ENCODE assay signal across 1 cellular context in the genomic region with DNA sequence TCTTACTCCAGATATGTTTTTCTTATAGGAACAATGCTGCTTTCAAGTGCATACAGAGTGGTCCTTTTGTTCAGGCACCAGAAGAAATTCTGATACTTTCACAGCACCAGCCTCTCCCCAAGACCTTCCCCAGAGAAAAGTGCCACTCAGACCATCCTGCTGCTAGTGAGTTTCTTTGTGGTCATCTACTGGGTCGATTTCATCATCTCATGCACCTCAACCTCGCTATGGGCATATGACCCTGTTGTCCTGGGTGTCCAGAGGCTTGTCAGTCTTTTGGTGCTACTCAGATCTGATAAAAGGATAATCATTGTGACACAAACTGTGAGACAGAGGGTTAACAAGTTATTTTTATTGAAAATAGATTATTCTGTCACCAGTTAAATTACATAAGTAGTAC.
TF ChIP-seq lines count a peak whose summit lies in the region.

No MANE protein-coding gene starts in this region.

TF ChIP-seq in K562, 482 proteins besides CTCF, POLR2A, EP300 and RAD21:
- TF ChIP-seq POLR2H (tag; IDR thresholded peaks at IDR 0.05; ENCODE audit: low read depth) (no peak), CEBPG (CRISPR knock-in tag; IDR thresholded peaks at IDR 0.05) (peak; percentile 67; the same call in 1 of the 2 replicates), CEBPG (tag; conservative IDR thresholded peaks at IDR 0.05 in 1 of 2, IDR thresholded peaks at IDR 0.05 in 1 of 2) (peak; percentile 27 to 71; a peak in 2 of 4 replicates), NR2C2 (CRISPR knock-in tag; IDR thresholded peaks at IDR 0.05) (no peak), NR2C2 (tag; IDR thresholded peaks at IDR 0.05) (peak; percentile 23; the same call in 1 of the 2 replicates), NR2C1 (IDR thresholded peaks at IDR 0.05) (no peak), NR2C1 (tag; IDR thresholded peaks at IDR 0.05) (peak; percentile 41; the same call in 1 of the 2 replicates), CEBPB (tag; IDR thresholded peaks at IDR 0.05) (peak; percentile 61; the same call in 1 of the 2 replicates), JUND (IDR thresholded peaks at IDR 0.05; ENCODE audit: borderline replicate concordance, low read depth, low read length) (0 out of 2 replicates have a peak, but pooled peaks have one; percentile 25), JUND (tag; IDR thresholded peaks at IDR 0.05; ENCODE audit: borderline replicate concordance, low read depth, low read length) (no peak), NBN (IDR thresholded peaks at IDR 0.05; ENCODE audit: low read depth) (no peak), POLR3G (IDR thresholded peaks at IDR 0.05; ENCODE audit: extremely low read depth, insufficient read length, insufficient replicate concordance) (no peak), MYC (IDR thresholded peaks at IDR 0.05; ENCODE audit: low read depth, low read length) (0 out of 2 replicates have a peak, but pooled peaks have one; percentile 25), MYC (CRISPR knock-in tag; IDR thresholded peaks at IDR 0.05; ENCODE audit: borderline replicate concordance, low read depth) (no peak), L3MBTL2 (IDR thresholded peaks at IDR 0.05) (peak; percentile 64; the same call in 1 of the 2 replicates)
- TF ChIP-seq, protein P1, sequence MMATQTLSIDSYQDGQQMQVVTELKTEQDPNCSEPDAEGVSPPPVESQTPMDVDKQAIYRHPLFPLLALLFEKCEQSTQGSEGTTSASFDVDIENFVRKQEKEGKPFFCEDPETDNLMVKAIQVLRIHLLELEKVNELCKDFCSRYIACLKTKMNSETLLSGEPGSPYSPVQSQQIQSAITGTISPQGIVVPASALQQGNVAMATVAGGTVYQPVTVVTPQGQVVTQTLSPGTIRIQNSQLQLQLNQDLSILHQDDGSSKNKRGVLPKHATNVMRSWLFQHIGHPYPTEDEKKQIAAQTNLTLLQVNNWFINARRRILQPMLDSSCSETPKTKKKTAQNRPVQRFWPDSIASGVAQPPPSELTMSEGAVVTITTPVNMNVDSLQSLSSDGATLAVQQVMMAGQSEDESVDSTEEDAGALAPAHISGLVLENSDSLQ (IDR thresholded peaks at IDR 0.05) = peak; percentile 57
- TF ChIP-seq, protein P2, sequence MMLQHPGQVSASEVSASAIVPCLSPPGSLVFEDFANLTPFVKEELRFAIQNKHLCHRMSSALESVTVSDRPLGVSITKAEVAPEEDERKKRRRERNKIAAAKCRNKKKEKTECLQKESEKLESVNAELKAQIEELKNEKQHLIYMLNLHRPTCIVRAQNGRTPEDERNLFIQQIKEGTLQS (IDR thresholded peaks at IDR 0.05) = peak; percentile 88
- TF ChIP-seq, protein P2 (CRISPR knock-in tag; conservative IDR thresholded peaks at IDR 0.05) = no peak
- TF ChIP-seq, protein P3, sequence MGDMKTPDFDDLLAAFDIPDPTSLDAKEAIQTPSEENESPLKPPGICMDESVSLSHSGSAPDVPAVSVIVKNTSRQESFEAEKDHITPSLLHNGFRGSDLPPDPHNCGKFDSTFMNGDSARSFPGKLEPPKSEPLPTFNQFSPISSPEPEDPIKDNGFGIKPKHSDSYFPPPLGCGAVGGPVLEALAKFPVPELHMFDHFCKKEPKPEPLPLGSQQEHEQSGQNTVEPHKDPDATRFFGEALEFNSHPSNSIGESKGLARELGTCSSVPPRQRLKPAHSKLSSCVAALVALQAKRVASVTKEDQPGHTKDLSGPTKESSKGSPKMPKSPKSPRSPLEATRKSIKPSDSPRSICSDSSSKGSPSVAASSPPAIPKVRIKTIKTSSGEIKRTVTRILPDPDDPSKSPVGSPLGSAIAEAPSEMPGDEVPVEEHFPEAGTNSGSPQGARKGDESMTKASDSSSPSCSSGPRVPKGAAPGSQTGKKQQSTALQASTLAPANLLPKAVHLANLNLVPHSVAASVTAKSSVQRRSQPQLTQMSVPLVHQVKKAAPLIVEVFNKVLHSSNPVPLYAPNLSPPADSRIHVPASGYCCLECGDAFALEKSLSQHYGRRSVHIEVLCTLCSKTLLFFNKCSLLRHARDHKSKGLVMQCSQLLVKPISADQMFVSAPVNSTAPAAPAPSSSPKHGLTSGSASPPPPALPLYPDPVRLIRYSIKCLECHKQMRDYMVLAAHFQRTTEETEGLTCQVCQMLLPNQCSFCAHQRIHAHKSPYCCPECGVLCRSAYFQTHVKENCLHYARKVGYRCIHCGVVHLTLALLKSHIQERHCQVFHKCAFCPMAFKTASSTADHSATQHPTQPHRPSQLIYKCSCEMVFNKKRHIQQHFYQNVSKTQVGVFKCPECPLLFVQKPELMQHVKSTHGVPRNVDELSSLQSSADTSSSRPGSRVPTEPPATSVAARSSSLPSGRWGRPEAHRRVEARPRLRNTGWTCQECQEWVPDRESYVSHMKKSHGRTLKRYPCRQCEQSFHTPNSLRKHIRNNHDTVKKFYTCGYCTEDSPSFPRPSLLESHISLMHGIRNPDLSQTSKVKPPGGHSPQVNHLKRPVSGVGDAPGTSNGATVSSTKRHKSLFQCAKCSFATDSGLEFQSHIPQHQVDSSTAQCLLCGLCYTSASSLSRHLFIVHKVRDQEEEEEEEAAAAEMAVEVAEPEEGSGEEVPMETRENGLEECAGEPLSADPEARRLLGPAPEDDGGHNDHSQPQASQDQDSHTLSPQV (IDR thresholded peaks at IDR 0.05) = 0 out of 2 replicates have a peak, but pooled peaks have one; percentile 18
- TF ChIP-seq, protein P4, sequence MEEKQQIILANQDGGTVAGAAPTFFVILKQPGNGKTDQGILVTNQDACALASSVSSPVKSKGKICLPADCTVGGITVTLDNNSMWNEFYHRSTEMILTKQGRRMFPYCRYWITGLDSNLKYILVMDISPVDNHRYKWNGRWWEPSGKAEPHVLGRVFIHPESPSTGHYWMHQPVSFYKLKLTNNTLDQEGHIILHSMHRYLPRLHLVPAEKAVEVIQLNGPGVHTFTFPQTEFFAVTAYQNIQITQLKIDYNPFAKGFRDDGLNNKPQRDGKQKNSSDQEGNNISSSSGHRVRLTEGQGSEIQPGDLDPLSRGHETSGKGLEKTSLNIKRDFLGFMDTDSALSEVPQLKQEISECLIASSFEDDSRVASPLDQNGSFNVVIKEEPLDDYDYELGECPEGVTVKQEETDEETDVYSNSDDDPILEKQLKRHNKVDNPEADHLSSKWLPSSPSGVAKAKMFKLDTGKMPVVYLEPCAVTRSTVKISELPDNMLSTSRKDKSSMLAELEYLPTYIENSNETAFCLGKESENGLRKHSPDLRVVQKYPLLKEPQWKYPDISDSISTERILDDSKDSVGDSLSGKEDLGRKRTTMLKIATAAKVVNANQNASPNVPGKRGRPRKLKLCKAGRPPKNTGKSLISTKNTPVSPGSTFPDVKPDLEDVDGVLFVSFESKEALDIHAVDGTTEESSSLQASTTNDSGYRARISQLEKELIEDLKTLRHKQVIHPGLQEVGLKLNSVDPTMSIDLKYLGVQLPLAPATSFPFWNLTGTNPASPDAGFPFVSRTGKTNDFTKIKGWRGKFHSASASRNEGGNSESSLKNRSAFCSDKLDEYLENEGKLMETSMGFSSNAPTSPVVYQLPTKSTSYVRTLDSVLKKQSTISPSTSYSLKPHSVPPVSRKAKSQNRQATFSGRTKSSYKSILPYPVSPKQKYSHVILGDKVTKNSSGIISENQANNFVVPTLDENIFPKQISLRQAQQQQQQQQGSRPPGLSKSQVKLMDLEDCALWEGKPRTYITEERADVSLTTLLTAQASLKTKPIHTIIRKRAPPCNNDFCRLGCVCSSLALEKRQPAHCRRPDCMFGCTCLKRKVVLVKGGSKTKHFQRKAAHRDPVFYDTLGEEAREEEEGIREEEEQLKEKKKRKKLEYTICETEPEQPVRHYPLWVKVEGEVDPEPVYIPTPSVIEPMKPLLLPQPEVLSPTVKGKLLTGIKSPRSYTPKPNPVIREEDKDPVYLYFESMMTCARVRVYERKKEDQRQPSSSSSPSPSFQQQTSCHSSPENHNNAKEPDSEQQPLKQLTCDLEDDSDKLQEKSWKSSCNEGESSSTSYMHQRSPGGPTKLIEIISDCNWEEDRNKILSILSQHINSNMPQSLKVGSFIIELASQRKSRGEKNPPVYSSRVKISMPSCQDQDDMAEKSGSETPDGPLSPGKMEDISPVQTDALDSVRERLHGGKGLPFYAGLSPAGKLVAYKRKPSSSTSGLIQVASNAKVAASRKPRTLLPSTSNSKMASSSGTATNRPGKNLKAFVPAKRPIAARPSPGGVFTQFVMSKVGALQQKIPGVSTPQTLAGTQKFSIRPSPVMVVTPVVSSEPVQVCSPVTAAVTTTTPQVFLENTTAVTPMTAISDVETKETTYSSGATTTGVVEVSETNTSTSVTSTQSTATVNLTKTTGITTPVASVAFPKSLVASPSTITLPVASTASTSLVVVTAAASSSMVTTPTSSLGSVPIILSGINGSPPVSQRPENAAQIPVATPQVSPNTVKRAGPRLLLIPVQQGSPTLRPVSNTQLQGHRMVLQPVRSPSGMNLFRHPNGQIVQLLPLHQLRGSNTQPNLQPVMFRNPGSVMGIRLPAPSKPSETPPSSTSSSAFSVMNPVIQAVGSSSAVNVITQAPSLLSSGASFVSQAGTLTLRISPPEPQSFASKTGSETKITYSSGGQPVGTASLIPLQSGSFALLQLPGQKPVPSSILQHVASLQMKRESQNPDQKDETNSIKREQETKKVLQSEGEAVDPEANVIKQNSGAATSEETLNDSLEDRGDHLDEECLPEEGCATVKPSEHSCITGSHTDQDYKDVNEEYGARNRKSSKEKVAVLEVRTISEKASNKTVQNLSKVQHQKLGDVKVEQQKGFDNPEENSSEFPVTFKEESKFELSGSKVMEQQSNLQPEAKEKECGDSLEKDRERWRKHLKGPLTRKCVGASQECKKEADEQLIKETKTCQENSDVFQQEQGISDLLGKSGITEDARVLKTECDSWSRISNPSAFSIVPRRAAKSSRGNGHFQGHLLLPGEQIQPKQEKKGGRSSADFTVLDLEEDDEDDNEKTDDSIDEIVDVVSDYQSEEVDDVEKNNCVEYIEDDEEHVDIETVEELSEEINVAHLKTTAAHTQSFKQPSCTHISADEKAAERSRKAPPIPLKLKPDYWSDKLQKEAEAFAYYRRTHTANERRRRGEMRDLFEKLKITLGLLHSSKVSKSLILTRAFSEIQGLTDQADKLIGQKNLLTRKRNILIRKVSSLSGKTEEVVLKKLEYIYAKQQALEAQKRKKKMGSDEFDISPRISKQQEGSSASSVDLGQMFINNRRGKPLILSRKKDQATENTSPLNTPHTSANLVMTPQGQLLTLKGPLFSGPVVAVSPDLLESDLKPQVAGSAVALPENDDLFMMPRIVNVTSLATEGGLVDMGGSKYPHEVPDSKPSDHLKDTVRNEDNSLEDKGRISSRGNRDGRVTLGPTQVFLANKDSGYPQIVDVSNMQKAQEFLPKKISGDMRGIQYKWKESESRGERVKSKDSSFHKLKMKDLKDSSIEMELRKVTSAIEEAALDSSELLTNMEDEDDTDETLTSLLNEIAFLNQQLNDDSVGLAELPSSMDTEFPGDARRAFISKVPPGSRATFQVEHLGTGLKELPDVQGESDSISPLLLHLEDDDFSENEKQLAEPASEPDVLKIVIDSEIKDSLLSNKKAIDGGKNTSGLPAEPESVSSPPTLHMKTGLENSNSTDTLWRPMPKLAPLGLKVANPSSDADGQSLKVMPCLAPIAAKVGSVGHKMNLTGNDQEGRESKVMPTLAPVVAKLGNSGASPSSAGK (IDR thresholded peaks at IDR 0.05) = peak; percentile 68
- TF ChIP-seq, protein P5, sequence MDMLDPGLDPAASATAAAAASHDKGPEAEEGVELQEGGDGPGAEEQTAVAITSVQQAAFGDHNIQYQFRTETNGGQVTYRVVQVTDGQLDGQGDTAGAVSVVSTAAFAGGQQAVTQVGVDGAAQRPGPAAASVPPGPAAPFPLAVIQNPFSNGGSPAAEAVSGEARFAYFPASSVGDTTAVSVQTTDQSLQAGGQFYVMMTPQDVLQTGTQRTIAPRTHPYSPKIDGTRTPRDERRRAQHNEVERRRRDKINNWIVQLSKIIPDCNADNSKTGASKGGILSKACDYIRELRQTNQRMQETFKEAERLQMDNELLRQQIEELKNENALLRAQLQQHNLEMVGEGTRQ (CRISPR knock-in tag; IDR thresholded peaks at IDR 0.05) = 0 out of 2 replicates have a peak, but pooled peaks have one; percentile 7
